In genomic region chr17:50839591-50840310, GRCh38 we compare ENCODE assay signal across 22 cellular contexts. TPM values are rescaled to one million over a fixed set of nuclear protein-coding genes. Genes with fewer than 3 reads are reported as not detected.
DNase-seq lines count a peak whose midpoint lies in the region; FAIRE-seq and TF ChIP-seq lines count a peak whose summit lies in the region.
"Had no signal": no experiment of that assay in that cellular context is flagged by ENCODE, and none has a peak within 500 bp of the region (broad histone marks: within the 10 kb centered on the region; RNA-seq: fewer than 3 reads in every experiment).

No MANE protein-coding gene starts in this region.

- no peak overlapping the region for H2AFZ ChIP-seq in H1 (ENCODE audit: low read length)
- no peak overlapping the region for H2AFZ ChIP-seq in neural progenitor cell (replicated peaks)
- H2AFZ ChIP-seq: GM23248 had no signal

- H3K4me2 ChIP-seq in H1 (ENCODE audit: insufficient read depth in 1 of 2, low read depth in 2 of 2, low read length in 2 of 2): no peak overlapping the region
- H3K4me2 ChIP-seq in neural progenitor cell: no peak overlapping the region

- H2BK15ac ChIP-seq in H1 (ENCODE audit: low read length): 0 out of 2 replicates have a peak overlapping the region, but pooled peaks have one; percentile 53

- TF ChIP-seq POLR2A in H1 (IDR thresholded peaks at IDR 0.05; ENCODE audit: control extremely low read depth in 1 of 2, low read depth in 2 of 2, low read length in 2 of 2): no peak

- no peak overlapping the region for H2BK5ac ChIP-seq in H1 (ENCODE audit: low read depth, low read length)

- no peak for FAIRE-seq in H1 (lab: Jason Lieb, UNC)
- FAIRE-seq: A204.1 had no signal

- TF ChIP-seq RAD21 in H1 (IDR thresholded peaks at IDR 0.05 in 1 of 2, conservative IDR thresholded peaks at IDR 0.05 in 1 of 2; ENCODE audit: low read depth in 2 of 2, low read length in 2 of 2): no peak

- H3K9me3 ChIP-seq in WERI-Rb-1 (ENCODE audit: severe bottlenecking) (no peaks in the 10 kb centered on the region), H1 (ENCODE audit: insufficient read depth in 2 of 2, low read depth in 1 of 2, low read length in 1 of 2) (no peaks in the 10 kb centered on the region), neural progenitor cell (ENCODE audit: low read depth) (no peaks in the 10 kb centered on the region)

- peak overlapping the region; percentile 30; the same call in 1 of the 2 replicates for H3K27ac ChIP-seq in WERI-Rb-1
- H3K27ac ChIP-seq in H1 (ENCODE audit: low read depth, low read length): no peak overlapping the region
- H3K27ac ChIP-seq in neural progenitor cell: no peak overlapping the region
- H3K27ac ChIP-seq: C4-2B, GM23248, RWPE1 had no signal

- no peak overlapping the region for H3K4me3 Mint-ChIP-seq in neural progenitor cell
- H3K4me3 Mint-ChIP-seq: CD8-positive, alpha-beta memory T cell; IgD-negative memory B cell had no signal

- POLR2A ChIA-PET in H1 (lab: Charles Lee; ENCODE audit: partially characterized antibody): interaction anchor here (1.0 to 1.6 kb wide), 2 partner anchors 26 to 57 kb away, joined by 4 read pairs; partner anchors contain the start of gene TOB1

- in situ Hi-C loops in GM13976 (cut with MboI; ENCODE audit: low sequenced_read_pairs, unreplicated experiment): loop anchor here (5.0 to 10.0 kb wide), 2 partner anchors 52 to 295 kb away; partner anchors contain the start of gene SPATA20

- no peak overlapping the region for H2AK5ac ChIP-seq in H1 (ENCODE audit: low read depth, low read length)

- H3K4me1 ChIP-seq in H1 (replicated peaks in 1 of 4; ENCODE audit: control insufficient read depth in 3 of 4, insufficient read depth in 4 of 4, low read length in 3 of 4) (peaks cover 0 to 13% (median 7%) of the 10 kb centered on the region in 4 experiments; a peak in 5 of 7 replicates), neural progenitor cell (peaks cover 25% of the 10 kb centered on the region)

- DNase-seq in GM13976 (ENCODE audit: low spot score): peak; percentile 16
- DNase-seq in WERI-Rb-1: no peak
- DNase-seq in H1 (ENCODE audit: low read depth in 1 of 2, low spot score in 2 of 2): no peak
- DNase-seq in neural progenitor cell (ENCODE audit: low spot score): no peak
- no peak for DNase-seq in HCEC 1CT
- DNase-seq in stimulated activated CD4-positive, alpha-beta T cell treated with anti-CD3 and anti-CD28 coated beads, Interleukin-12 subunit alpha, Interleukin-12 subunit beta, amount 100 ng/mL, for 4 hours: no peak
- DNase-seq in T-helper 2 cell: no peak
- DNase-seq in hippocampal formation (lab: John Stamatoyannopoulos, UW): no peak
- DNase-seq: CD8-positive, alpha-beta memory T cell; EL; GM23248; MV-4-11; NCI-H1105 treated with DMSO at 0.1 percent for 48 hours; NCI-H2029 treated with DMSO at 0.1 percent for 48 hours; NCI-H345; NCI-H524; NCI-H774; NK-92 treated with Interleukin-12 subunit alpha and Interleukin-12 subunit beta, amount 100 ng/mL, for 24 hours had no signal

- no peak for TF ChIP-seq EP300 in H1 (IDR thresholded peaks at IDR 0.05; ENCODE audit: borderline replicate concordance in 1 of 2, low read depth in 2 of 2, low read length in 2 of 2)

- no peaks in the 10 kb centered on the region for H3K27me3 ChIP-seq in WERI-Rb-1 (ENCODE audit: insufficient read depth, low read depth, severe bottlenecking)
- H3K27me3 ChIP-seq in H1 (replicated peaks in 1 of 4; ENCODE audit: control insufficient read depth in 3 of 4, extremely low read depth in 1 of 4, insufficient read depth in 3 of 4, low read length in 3 of 4): no peaks in the 10 kb centered on the region
- H3K27me3 ChIP-seq in neural progenitor cell: no peaks in the 10 kb centered on the region

- no peak overlapping the region for H2BK120ac ChIP-seq in H1 (replicated peaks; ENCODE audit: low read depth, low read length)

- H3K27me3 Mint-ChIP-seq in neural progenitor cell (ENCODE audit: insufficient read depth, low read depth): peaks cover 20% of the 10 kb centered on the region
- H3K27me3 Mint-ChIP-seq: IgD-negative memory B cell had no signal

- no peak for TF ChIP-seq CTCF in GM13976 (IDR thresholded peaks at IDR 0.05; ENCODE audit: borderline replicate concordance, control extremely low read depth, extremely low read depth, insufficient read depth, missing control alignments)
- TF ChIP-seq CTCF in WERI-Rb-1 (IDR thresholded peaks at IDR 0.05; ENCODE audit: low read depth, low read length): no peak
- TF ChIP-seq CTCF in H1 (IDR thresholded peaks at IDR 0.05; ENCODE audit: control extremely low read depth in 1 of 3, insufficient read depth in 1 of 3, low read depth in 1 of 3, low read length in 3 of 3): no peak
- TF ChIP-seq CTCF in neural progenitor cell (IDR thresholded peaks at IDR 0.05): no peak

- H3K18ac ChIP-seq in H1 (ENCODE audit: extremely low read depth, low read length): no peak overlapping the region; the same call in 1 of the 2 replicates

- no peaks in the 10 kb centered on the region for H3K9me3 Mint-ChIP-seq in neural progenitor cell
- H3K9me3 Mint-ChIP-seq: CD8-positive, alpha-beta memory T cell; IgD-negative memory B cell had no signal

- H4K20me1 ChIP-seq in H1 (replicated peaks in 1 of 2; ENCODE audit: control insufficient read depth in 1 of 2, insufficient read depth in 2 of 2, low read length in 2 of 2) (no peaks in the 10 kb centered on the region), neural progenitor cell (ENCODE audit: low read depth) (no peaks in the 10 kb centered on the region)

- peak overlapping the region; percentile 90 for H4K8ac ChIP-seq in H1 (ENCODE audit: extremely low read depth, insufficient read depth, low read length)

- no peak overlapping the region for H4K5ac ChIP-seq in H1 (ENCODE audit: insufficient read length, low read depth, low read length)

- no peak overlapping the region for H3K9ac ChIP-seq in H1 (replicated peaks in 1 of 4; ENCODE audit: extremely low read depth in 1 of 4, low read depth in 3 of 4, low read length in 3 of 4)
- H3K9ac ChIP-seq in neural progenitor cell: no peak overlapping the region
- H3K9ac ChIP-seq: GM23248 had no signal

- no peak overlapping the region for H4K91ac ChIP-seq in H1 (replicated peaks; ENCODE audit: insufficient read length, low read length)

- CTCF ChIA-PET in H1 (lab: Charles Lee; ENCODE audit: partially characterized antibody): interaction anchor here (0.7 to 31.7 kb wide), 14 partner anchors 9 to 109 kb away, joined by 3 to 735 read pairs (median 36); no protein-coding TSS in a partner anchor

- H3K23me2 ChIP-seq in H1 (ENCODE audit: low read depth, low read length): no peaks in the 10 kb centered on the region

- H3K27ac Mint-ChIP-seq in neural progenitor cell: peak overlapping the region; percentile 50
- H3K27ac Mint-ChIP-seq: CD8-positive, alpha-beta memory T cell; IgD-negative memory B cell had no signal

- WGBS in H1 (ENCODE audit: extremely low coverage in 1 of 2, insufficient coverage in 1 of 2, insufficient read length in 1 of 2, insufficient replicate concordance in 2 of 2, low coverage in 1 of 2, low lambda C conversion rate in 2 of 2, missing lambda C conversion rate in 1 of 2), 2 experiments: 89% methylated on average over 27 of the region's 29 CpGs; no CpG with 5 or more reads in 1 of the 2 experiments

- no peak overlapping the region for H3K4ac ChIP-seq in H1 (replicated peaks; ENCODE audit: insufficient read length, low read depth, low read length)

- no peak overlapping the region for H3K23ac ChIP-seq in H1 (ENCODE audit: insufficient read length)

- no peaks in the 10 kb centered on the region for H3K36me3 Mint-ChIP-seq in neural progenitor cell
- H3K36me3 Mint-ChIP-seq: CD8-positive, alpha-beta memory T cell; IgD-negative memory B cell had no signal

- peaks cover 16% of the 10 kb centered on the region for H3F3A ChIP-seq in neural progenitor cell (ENCODE audit: low read depth)

- H3K14ac ChIP-seq in H1 (ENCODE audit: insufficient read length): no peak overlapping the region

- peaks cover 36% of the 10 kb centered on the region for H3K4me1 Mint-ChIP-seq in neural progenitor cell

- no peaks in the 10 kb centered on the region for H3K79me2 ChIP-seq in H1 (ENCODE audit: control insufficient read depth in 1 of 2, insufficient read depth in 2 of 2, low read length in 2 of 2)
- no peaks in the 10 kb centered on the region for H3K79me2 ChIP-seq in neural progenitor cell (ENCODE audit: low read depth)

- no peaks in the 10 kb centered on the region; the same call in 1 of the 2 replicates for H3K36me3 ChIP-seq in WERI-Rb-1
- H3K36me3 ChIP-seq in H1 (ENCODE audit: control insufficient read depth in 2 of 4, insufficient read depth in 4 of 4, low read length in 3 of 4): no peaks in the 10 kb centered on the region
- H3K36me3 ChIP-seq in neural progenitor cell: no peaks in the 10 kb centered on the region

- no peak overlapping the region for H2BK12ac ChIP-seq in H1 (ENCODE audit: low read depth, low read length)

- H2BK20ac ChIP-seq in H1 (ENCODE audit: low read length): no peak overlapping the region

- no peak overlapping the region for H3K4me3 ChIP-seq in WERI-Rb-1 (ENCODE audit: low read depth, low read length)
- no peak overlapping the region for H3K4me3 ChIP-seq in H1 (ENCODE audit: extremely low read depth in 1 of 4, insufficient read depth in 2 of 4, low read depth in 3 of 4, low read length in 4 of 4)
- no peak overlapping the region for H3K4me3 ChIP-seq in neural progenitor cell
- H3K4me3 ChIP-seq: GM23248 had no signal

- no peaks in the 10 kb centered on the region for H3K79me1 ChIP-seq in H1 (ENCODE audit: low read depth, low read length)

- no peak overlapping the region for H3K56ac ChIP-seq in H1 (replicated peaks; ENCODE audit: insufficient read length, low read depth, low read length)

RNA-seq across cellular contexts. Expression of gene WFIKKN2, which starts 4.4 kb away (rescaled TPM):
- 0.07 TPM in 1 of 2 replicates, not detected in the other for total RNA-seq in H1 (2021; fragmentation: NEBNext Ultra II Directional; extraction: Animal tissue kit (Norgen Biotek cat#: 25700))
- polyA plus RNA-seq in H1 (2011; rRNA removed): 0.30 and 0.33 TPM in 2 replicates
- 0.30 TPM for polyA plus RNA-seq in H1 (2011; cell fraction: cytosol; rRNA removed)
- 0.29 TPM for polyA plus RNA-seq in H1 (2011; cell fraction: nucleus; rRNA removed)
- 0.10 to 0.39 TPM (median 0.29 TPM) in 4 replicates for polyA plus RNA-seq in H1 (2012, experiment 1 of 2)
- 0.22 TPM for polyA plus RNA-seq in H1 (2012, experiment 2 of 2)
- polyA plus RNA-seq in H1 (2013, experiment 1 of 2): 0.10 TPM
- 0.06 TPM for polyA plus RNA-seq in H1 (2013, experiment 2 of 2)
- 0.19 and 0.39 TPM in 2 replicates for polyA minus RNA-seq in H1 (2011; rRNA and poly(A)+ RNA removed)
- 0.29 TPM for polyA minus RNA-seq in H1 (2011; cell fraction: cytosol; rRNA and poly(A)+ RNA removed)
- not detected for polyA minus RNA-seq in H1 (2011; cell fraction: nucleus; rRNA and poly(A)+ RNA removed)
- not detected in 2 replicates for total RNA-seq in neural progenitor cell (ENCODE audit: low replicate concordance)
- total RNA-seq: CD8-positive, alpha-beta memory T cell; GM23248 had no signal
- polyA plus RNA-seq: CD8-positive, alpha-beta memory T cell; GM23248; IgD-negative memory B cell had no signal

RNA-seq across cellular contexts. Expression of gene TOB1, which starts 26.4 kb away (rescaled TPM):
- 20.8 and 26.7 TPM in 2 replicates for total RNA-seq in H1 (2021; fragmentation: NEBNext Ultra II Directional; extraction: Animal tissue kit (Norgen Biotek cat#: 25700))
- 9.7 and 14.4 TPM in 2 replicates for polyA plus RNA-seq in H1 (2011; rRNA removed)
- polyA plus RNA-seq in H1 (2011; cell fraction: cytosol; rRNA removed): 12.0 TPM
- polyA plus RNA-seq in H1 (2011; cell fraction: nucleus; rRNA removed): 17.7 TPM
- polyA plus RNA-seq in H1 (2012, experiment 1 of 2): 24.8 to 32.2 TPM (median 27.7 TPM) in 4 replicates
- 5.9 TPM for polyA plus RNA-seq in H1 (2012, experiment 2 of 2)
- 21.6 TPM for polyA plus RNA-seq in H1 (2013, experiment 1 of 2)
- polyA plus RNA-seq in H1 (2013, experiment 2 of 2): 22.3 TPM
- polyA minus RNA-seq in H1 (2011; rRNA and poly(A)+ RNA removed): 22.6 and 27.7 TPM in 2 replicates
- polyA minus RNA-seq in H1 (2011; cell fraction: cytosol; rRNA and poly(A)+ RNA removed): 22.5 TPM
- 52.2 TPM for polyA minus RNA-seq in H1 (2011; cell fraction: nucleus; rRNA and poly(A)+ RNA removed)
- 13.6 and 18.2 TPM in 2 replicates for total RNA-seq in neural progenitor cell (ENCODE audit: low replicate concordance)
